ENCODE assay signal across 23 cellular contexts in the genomic region with DNA sequence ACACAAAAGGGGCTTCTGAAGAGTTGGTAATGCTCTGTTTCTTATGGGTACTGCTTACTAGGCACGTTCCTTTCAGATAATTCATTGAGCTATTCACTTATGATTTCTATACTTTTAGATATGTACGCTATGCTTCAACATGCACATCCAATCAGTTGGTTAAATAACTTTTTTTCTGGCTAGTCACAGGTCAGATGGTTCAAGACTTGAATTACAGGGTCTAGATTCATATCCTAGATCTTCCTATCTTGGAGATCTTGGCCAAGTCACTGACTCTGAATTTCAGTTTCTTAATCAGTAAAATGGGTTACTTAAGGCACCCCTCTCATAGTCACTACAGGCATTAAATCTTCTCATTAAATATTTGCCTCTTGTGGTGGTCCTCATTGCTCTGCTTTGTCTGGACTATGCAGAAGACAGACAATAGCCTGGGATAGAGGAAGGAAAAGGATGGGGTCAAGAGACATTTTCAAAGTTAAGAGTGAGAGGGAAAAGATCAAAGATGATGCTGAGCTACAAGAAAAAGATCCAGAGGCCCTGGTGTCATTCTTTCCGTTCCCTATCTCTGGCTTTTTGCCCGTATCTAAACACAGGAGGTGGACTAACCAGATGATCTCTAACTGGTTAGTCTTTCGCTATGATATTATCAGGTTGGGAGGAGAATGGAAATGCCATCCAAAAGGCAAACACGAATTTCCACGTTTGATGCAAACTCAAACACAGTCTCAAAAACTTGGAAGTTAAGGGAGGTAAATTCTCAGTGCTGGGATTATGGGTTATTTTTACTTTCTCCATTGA. TPM values are rescaled to one million over a fixed set of nuclear protein-coding genes. Genes with fewer than 3 reads are reported as not detected.
"Had no signal": no experiment of that assay in that cellular context is flagged by ENCODE, and none has a peak within 500 bp of the region (broad histone marks: within the 10 kb centered on the region; RNA-seq: fewer than 3 reads in every experiment).

No MANE protein-coding gene starts in this region.

- H3K4me3 ChIP-seq: colonic mucosa, esophagus squamous epithelium, gastrocnemius medialis, heart right ventricle, left lung, lower lobe of right lung, mucosa of descending colon had no signal

- H3K27me3 ChIP-seq: colonic mucosa, gastrocnemius medialis, heart right ventricle, left lung had no signal

- H3K27ac ChIP-seq: colonic mucosa, epithelial cell of prostate, esophagus squamous epithelium, gastrocnemius medialis, heart right ventricle, left lung, lower lobe of right lung had no signal

- H3K4me1 ChIP-seq: colonic mucosa, gastrocnemius medialis, left lung had no signal

- FAIRE-seq: endometrium, islet of Langerhans, keratinocyte had no signal

- H3K9me3 ChIP-seq: colonic mucosa, esophagus squamous epithelium, gastrocnemius medialis, heart right ventricle, left lung, lower lobe of right lung, mucosa of descending colon had no signal

- DNase-seq: colonic mucosa; cortex of kidney; effector CD4-positive, alpha-beta T cell; effector memory CD4-positive, alpha-beta T cell; esophagus squamous epithelium; foreskin fibroblast; foreskin melanocyte; gastrocnemius medialis; glutamatergic neuron; heart right ventricle; hippocampal formation; left cardiac atrium; left lung; left ventricle myocardium superior; lower lobe of right lung; mesenchymal stem cell; mucosa of descending colon; naive B cell had no signal

- H3K36me3 ChIP-seq: colonic mucosa, gastrocnemius medialis, left lung had no signal

- ATAC-seq: gastrocnemius medialis, heart right ventricle, left cardiac atrium, left lung, left ventricle myocardium superior, lower lobe of right lung, mucosa of descending colon had no signal

RNA-seq across cellular contexts. Expression of gene CCDC180, which starts 1.8 kb away (rescaled TPM):
- total RNA-seq: myocyte had no signal
